In the genomic region with DNA sequence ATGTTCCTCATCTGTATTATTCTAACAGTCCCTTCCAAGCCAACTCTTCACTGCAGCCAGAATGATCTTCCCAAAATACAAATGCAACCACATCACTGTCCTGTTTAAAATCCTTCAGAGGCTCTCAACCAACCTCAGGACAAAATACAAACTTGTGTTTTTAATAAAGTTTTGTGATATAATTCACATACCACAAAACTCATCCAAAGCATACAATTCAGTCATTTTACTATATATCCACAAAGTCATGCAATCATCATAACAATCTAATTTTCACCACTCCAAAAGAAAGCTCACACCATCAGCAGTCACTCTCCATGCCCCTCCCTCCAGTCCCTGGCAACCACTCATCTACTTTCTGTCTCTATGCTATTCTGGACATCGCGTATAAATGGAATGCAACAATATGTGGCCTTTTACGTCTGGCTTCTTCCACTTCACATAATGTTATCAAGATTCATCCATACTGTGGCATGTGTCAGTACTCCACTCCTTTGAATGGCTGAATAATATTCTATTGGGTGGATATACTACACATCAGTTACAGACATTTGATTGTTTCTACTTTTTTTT, we compare ENCODE assay signal across 1 cellular context.
TF ChIP-seq lines count a peak whose summit lies in the region.

No MANE protein-coding gene starts in this region.

TF ChIP-seq in K562, 482 proteins besides CTCF, POLR2A, EP300 and RAD21:
- no peak for TF ChIP-seq ZNF175 (CRISPR knock-in tag; IDR thresholded peaks at IDR 0.05; ENCODE audit: low read depth)
- TF ChIP-seq ZBTB8A (IDR thresholded peaks at IDR 0.05; ENCODE audit: partially characterized antibody) = no peak
- no peak for TF ChIP-seq MYC (IDR thresholded peaks at IDR 0.05; ENCODE audit: low read depth, low read length)
- TF ChIP-seq MYC (CRISPR knock-in tag; IDR thresholded peaks at IDR 0.05; ENCODE audit: borderline replicate concordance, low read depth) = no peak
- no peak for TF ChIP-seq ZNF263 (CRISPR knock-in tag; IDR thresholded peaks at IDR 0.05; ENCODE audit: borderline replicate concordance)
- TF ChIP-seq, protein P1, sequence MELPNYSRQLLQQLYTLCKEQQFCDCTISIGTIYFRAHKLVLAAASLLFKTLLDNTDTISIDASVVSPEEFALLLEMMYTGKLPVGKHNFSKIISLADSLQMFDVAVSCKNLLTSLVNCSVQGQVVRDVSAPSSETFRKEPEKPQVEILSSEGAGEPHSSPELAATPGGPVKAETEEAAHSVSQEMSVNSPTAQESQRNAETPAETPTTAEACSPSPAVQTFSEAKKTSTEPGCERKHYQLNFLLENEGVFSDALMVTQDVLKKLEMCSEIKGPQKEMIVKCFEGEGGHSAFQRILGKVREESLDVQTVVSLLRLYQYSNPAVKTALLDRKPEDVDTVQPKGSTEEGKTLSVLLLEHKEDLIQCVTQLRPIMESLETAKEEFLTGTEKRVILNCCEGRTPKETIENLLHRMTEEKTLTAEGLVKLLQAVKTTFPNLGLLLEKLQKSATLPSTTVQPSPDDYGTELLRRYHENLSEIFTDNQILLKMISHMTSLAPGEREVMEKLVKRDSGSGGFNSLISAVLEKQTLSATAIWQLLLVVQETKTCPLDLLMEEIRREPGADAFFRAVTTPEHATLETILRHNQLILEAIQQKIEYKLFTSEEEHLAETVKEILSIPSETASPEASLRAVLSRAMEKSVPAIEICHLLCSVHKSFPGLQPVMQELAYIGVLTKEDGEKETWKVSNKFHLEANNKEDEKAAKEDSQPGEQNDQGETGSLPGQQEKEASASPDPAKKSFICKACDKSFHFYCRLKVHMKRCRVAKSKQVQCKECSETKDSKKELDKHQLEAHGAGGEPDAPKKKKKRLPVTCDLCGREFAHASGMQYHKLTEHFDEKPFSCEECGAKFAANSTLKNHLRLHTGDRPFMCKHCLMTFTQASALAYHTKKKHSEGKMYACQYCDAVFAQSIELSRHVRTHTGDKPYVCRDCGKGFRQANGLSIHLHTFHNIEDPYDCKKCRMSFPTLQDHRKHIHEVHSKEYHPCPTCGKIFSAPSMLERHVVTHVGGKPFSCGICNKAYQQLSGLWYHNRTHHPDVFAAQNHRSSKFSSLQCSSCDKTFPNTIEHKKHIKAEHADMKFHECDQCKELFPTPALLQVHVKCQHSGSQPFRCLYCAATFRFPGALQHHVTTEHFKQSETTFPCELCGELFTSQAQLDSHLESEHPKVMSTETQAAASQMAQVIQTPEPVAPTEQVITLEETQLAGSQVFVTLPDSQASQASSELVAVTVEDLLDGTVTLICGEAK (IDR thresholded peaks at IDR 0.05) = peak; percentile 79
- TF ChIP-seq, protein P1 (CRISPR knock-in tag; IDR thresholded peaks at IDR 0.05) = peak; percentile 63
- TF ChIP-seq, protein P2, sequence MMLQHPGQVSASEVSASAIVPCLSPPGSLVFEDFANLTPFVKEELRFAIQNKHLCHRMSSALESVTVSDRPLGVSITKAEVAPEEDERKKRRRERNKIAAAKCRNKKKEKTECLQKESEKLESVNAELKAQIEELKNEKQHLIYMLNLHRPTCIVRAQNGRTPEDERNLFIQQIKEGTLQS (IDR thresholded peaks at IDR 0.05) = no peak
- TF ChIP-seq, protein P2 (CRISPR knock-in tag; conservative IDR thresholded peaks at IDR 0.05) = no peak
- TF ChIP-seq CAMTA2 (CRISPR knock-in tag; conservative IDR thresholded peaks at IDR 0.05) = no peak
- TF ChIP-seq, protein P3, sequence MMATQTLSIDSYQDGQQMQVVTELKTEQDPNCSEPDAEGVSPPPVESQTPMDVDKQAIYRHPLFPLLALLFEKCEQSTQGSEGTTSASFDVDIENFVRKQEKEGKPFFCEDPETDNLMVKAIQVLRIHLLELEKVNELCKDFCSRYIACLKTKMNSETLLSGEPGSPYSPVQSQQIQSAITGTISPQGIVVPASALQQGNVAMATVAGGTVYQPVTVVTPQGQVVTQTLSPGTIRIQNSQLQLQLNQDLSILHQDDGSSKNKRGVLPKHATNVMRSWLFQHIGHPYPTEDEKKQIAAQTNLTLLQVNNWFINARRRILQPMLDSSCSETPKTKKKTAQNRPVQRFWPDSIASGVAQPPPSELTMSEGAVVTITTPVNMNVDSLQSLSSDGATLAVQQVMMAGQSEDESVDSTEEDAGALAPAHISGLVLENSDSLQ (IDR thresholded peaks at IDR 0.05) = 0 out of 2 replicates have a peak, but pooled peaks have one; percentile 12
- no peak for TF ChIP-seq CEBPG (CRISPR knock-in tag; IDR thresholded peaks at IDR 0.05)
- no peak for TF ChIP-seq CEBPG (tag; conservative IDR thresholded peaks at IDR 0.05 in 1 of 2, IDR thresholded peaks at IDR 0.05 in 1 of 2)
- peak; percentile 16; the same call in 1 of the 2 replicates for TF ChIP-seq RFX1 (IDR thresholded peaks at IDR 0.05)
